8 cellular contexts compared by ENCODE assay signal in the genomic region with DNA sequence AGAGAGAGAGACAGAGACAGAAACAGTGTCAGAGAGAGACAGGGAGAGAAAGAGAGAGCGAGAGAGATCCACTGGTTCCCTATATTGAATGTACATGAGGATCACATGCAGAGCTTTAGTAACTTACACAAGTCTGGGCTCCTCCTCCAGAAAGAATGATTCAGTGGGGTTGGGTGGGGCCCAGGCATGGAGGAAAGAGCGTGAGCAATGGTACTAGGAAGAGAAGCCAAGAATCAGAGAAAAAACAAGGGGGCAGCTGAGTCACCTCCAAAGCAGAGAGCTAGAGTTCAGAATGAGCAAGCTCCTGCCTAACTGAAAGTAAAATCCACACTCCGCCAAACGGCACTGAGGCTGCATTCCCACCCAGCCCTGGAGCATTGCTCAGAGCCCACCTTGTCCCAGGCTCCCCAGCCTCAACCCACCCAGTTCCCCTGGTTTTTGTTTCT.
DNase-seq lines count a peak whose midpoint lies in the region; ATAC-seq and TF ChIP-seq lines count a peak whose summit lies in the region.

No MANE protein-coding gene starts in this region.

- no TSS peak for BruUV-seq in OCI-LY7 (replicated peaks; lab: Mats Ljungman, UMichigan)

- peak overlapping the region; percentile 21 for H3K4me3 ChIP-seq in RWPE2 (ENCODE audit: severe bottlenecking)
- H3K4me3 ChIP-seq in fibroblast of pulmonary artery (replicated peaks; ENCODE audit: low read depth, low read length): peak overlapping the region; percentile 58
- no peak overlapping the region for H3K4me3 ChIP-seq in OCI-LY7 (ENCODE audit: low read depth, low read length, poor library complexity, severe bottlenecking)

- POLR2A ChIA-PET in HEK293T (lab: Yijun Ruan, JAX): no interaction called here
- POLR2A ChIA-PET in OCI-LY7 (lab: Charles Lee): interaction anchor here (0.6 kb wide), 1 partner anchor 1431 kb away, joined by 3 read pairs; no protein-coding TSS in a partner anchor

- H3K36me3 ChIP-seq in RWPE2 (ENCODE audit: low read depth): no peaks in the 10 kb centered on the region
- H3K36me3 ChIP-seq in OCI-LY7 (ENCODE audit: insufficient read depth, low read length): no peaks in the 10 kb centered on the region

- no peaks in the 10 kb centered on the region for H3K79me2 ChIP-seq in OCI-LY7 (ENCODE audit: insufficient read depth, low read depth, low read length)

- H3K9me3 ChIP-seq in RWPE2 (ENCODE audit: severe bottlenecking): no peaks in the 10 kb centered on the region
- H3K9me3 ChIP-seq in OCI-LY7 (ENCODE audit: low read length): no peaks in the 10 kb centered on the region

- DNase-seq in H4 (ENCODE audit: low spot score) (peak; percentile 77), RWPE2 (ENCODE audit: low spot score) (peak; percentile 82), fibroblast of pulmonary artery (ENCODE audit: low read depth) (peak; percentile 96), renal cortical epithelial cell (ENCODE audit: low read depth) (peak; percentile 89), HEK293T (ENCODE audit: extremely low spot score) (no peak), NCI-H526 (lab: John Stamatoyannopoulos, UW) (no peak), OCI-LY7 (ENCODE audit: low spot score) (no peak)

- no peaks in the 10 kb centered on the region for H3K9me2 ChIP-seq in OCI-LY7 (ENCODE audit: insufficient read depth, low read length)

- H3K27ac ChIP-seq in RWPE2 (ENCODE audit: poor library complexity, severe bottlenecking): peak overlapping the region; percentile 86
- no peak overlapping the region for H3K27ac ChIP-seq in OCI-LY7 (ENCODE audit: low read depth, low read length, poor library complexity, severe bottlenecking)

- ATAC-seq in RWPE2 (ENCODE audit: low read depth) (peak; percentile 98), GM18505 (IDR thresholded peaks at IDR 0.05; ENCODE audit: unreplicated experiment) (no peak)

- TF ChIP-seq POLR2A in GM18505 (IDR thresholded peaks at IDR 0.05; ENCODE audit: borderline replicate concordance, extremely low read depth, insufficient read depth, insufficient read length): no peak

- CTCF ChIA-PET in HEK293T (lab: Yijun Ruan, JAX) (no interaction called here), OCI-LY7 (lab: Charles Lee; ENCODE audit: unreplicated experiment) (no interaction called here)

- no peaks in the 10 kb centered on the region for H4K20me1 ChIP-seq in OCI-LY7 (ENCODE audit: insufficient read depth, low read length)

- no peak overlapping the region for H2AFZ ChIP-seq in OCI-LY7 (ENCODE audit: low read length)

- no peak overlapping the region for H3K4me2 ChIP-seq in OCI-LY7 (ENCODE audit: low read length)

- H3K4me1 ChIP-seq in RWPE2 (ENCODE audit: insufficient read depth, poor library complexity, severe bottlenecking) (peaks cover 26% of the 10 kb centered on the region), OCI-LY7 (ENCODE audit: insufficient read depth, low read length, poor library complexity, severe bottlenecking) (no peaks in the 10 kb centered on the region)

- intact Hi-C loops in OCI-LY7 (cut with micrococcal nuclease; ENCODE audit: unreplicated experiment): no loop called here

- no peaks in the 10 kb centered on the region for H3K27me3 ChIP-seq in RWPE2 (ENCODE audit: insufficient read depth, poor library complexity, severe bottlenecking)

- TF ChIP-seq CTCF in RWPE2 (IDR thresholded peaks at IDR 0.05; ENCODE audit: poor library complexity, severe bottlenecking) (no peak), fibroblast of pulmonary artery (IDR thresholded peaks at IDR 0.05; ENCODE audit: low read length, missing control alignments) (no peak), OCI-LY7 (conservative IDR thresholded peaks at IDR 0.05; ENCODE audit: low read length) (no peak)

TF ChIP-seq in HEK293T, 16 proteins besides CTCF, POLR2A, EP300 and RAD21:
- TF ChIP-seq ELF4 (IDR thresholded peaks at IDR 0.05) (no peak), FOXK2 (IDR thresholded peaks at IDR 0.05) (no peak), NFRKB (IDR thresholded peaks at IDR 0.05) (no peak), SP1 (IDR thresholded peaks at IDR 0.05) (no peak), L3MBTL2 (conservative IDR thresholded peaks at IDR 0.05) (no peak), BHLHE40 (IDR thresholded peaks at IDR 0.05; ENCODE audit: borderline replicate concordance) (no peak), ARNT (IDR thresholded peaks at IDR 0.05) (no peak), HDGF (IDR thresholded peaks at IDR 0.05; ENCODE audit: borderline replicate concordance) (no peak), FOXM1 (IDR thresholded peaks at IDR 0.05; ENCODE audit: borderline replicate concordance) (no peak), FOXA1 (IDR thresholded peaks at IDR 0.05) (no peak), CTBP1 (IDR thresholded peaks at IDR 0.05; ENCODE audit: borderline replicate concordance) (no peak), TARDBP (IDR thresholded peaks at IDR 0.05) (no peak), SUZ12 (IDR thresholded peaks at IDR 0.05) (no peak)
- TF ChIP-seq, protein P1, sequence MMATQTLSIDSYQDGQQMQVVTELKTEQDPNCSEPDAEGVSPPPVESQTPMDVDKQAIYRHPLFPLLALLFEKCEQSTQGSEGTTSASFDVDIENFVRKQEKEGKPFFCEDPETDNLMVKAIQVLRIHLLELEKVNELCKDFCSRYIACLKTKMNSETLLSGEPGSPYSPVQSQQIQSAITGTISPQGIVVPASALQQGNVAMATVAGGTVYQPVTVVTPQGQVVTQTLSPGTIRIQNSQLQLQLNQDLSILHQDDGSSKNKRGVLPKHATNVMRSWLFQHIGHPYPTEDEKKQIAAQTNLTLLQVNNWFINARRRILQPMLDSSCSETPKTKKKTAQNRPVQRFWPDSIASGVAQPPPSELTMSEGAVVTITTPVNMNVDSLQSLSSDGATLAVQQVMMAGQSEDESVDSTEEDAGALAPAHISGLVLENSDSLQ (IDR thresholded peaks at IDR 0.05): no peak

Comparison
In these comparisons a context has a peak if more than half of its experiments do, and no peak if none do; other contexts are left out.
1. DNase-seq: peak in H4 (single experiment), RWPE2 (single experiment), fibroblast of pulmonary artery (single experiment) and renal cortical epithelial cell (single experiment); none in HEK293T (single experiment), NCI-H526 (0 of 2) and OCI-LY7 (single experiment).